In the genomic region with DNA sequence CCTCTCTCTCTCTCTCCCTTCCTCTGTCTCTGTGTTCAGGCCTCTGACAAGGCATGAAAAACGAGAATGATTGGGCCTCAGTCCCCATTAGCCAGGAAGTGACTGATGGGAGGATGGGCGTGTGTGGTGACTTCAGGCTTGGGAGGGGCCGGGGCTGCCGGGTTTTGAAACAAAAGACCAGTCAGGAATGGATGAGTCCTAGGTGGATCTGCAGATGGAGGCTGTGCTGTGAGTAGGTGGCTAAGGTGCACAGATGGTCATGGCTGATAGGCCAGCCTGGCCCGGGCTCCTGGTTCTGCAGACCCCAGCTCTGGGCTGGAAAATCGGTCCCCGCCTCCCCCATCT, we compare ENCODE assay signal across 13 cellular contexts.
DNase-seq lines count a peak whose midpoint lies in the region; ATAC-seq and TF ChIP-seq lines count a peak whose summit lies in the region.
"Had no signal": no experiment of that assay in that cellular context is flagged by ENCODE, and none has a peak within 500 bp of the region (broad histone marks: within the 10 kb centered on the region; RNA-seq: fewer than 3 reads in every experiment).

No MANE protein-coding gene starts in this region.

- H3K36me3 ChIP-seq in Karpas-422 (ENCODE audit: insufficient read depth, low read length) (peaks cover 14% of the 10 kb centered on the region), left lung (no peaks in the 10 kb centered on the region)
- H3K36me3 ChIP-seq: adrenal gland had no signal

- H3K4me2 ChIP-seq in Karpas-422 (ENCODE audit: low read depth, low read length, poor library complexity, severe bottlenecking), result peak overlapping the region; percentile 79

- peaks cover 64% of the 10 kb centered on the region for H3K4me1 ChIP-seq in Karpas-422 (ENCODE audit: low read length)
- peaks cover 0 to 7% of the 10 kb centered on the region in 2 donors for H3K4me1 ChIP-seq in left lung
- H3K4me1 ChIP-seq: Caco-2 had no signal

- H3K79me2 ChIP-seq in Karpas-422 (ENCODE audit: low read length), result peaks cover 10% of the 10 kb centered on the region

- peaks cover 3% of the 10 kb centered on the region for H3K36me3 Mint-ChIP-seq in T-helper 17 cell (ENCODE audit: low read depth)
- H3K36me3 Mint-ChIP-seq: activated CD8-positive, alpha-beta memory T cell treated with anti-CD3 and anti-CD28 coated beads, Interleukin-2, amount 10 ng/mL, durations not matched to agents 7 days and 5 days; naive B cell had no signal

- peaks cover 42% of the 10 kb centered on the region for H3K27me3 Mint-ChIP-seq in T-helper 17 cell

- H3K4me3 ChIP-seq in Karpas-422 (ENCODE audit: low read length) (peak overlapping the region; percentile 72), left lung (no peak overlapping the region)
- H3K4me3 ChIP-seq: adrenal gland had no signal

- no peaks in the 10 kb centered on the region for H3K9me3 ChIP-seq in Karpas-422 (ENCODE audit: low read length)
- H3K9me3 ChIP-seq in T-helper 17 cell (ENCODE audit: control insufficient read depth, low read length, poor library complexity, severe bottlenecking), result no peaks in the 10 kb centered on the region
- no peaks in the 10 kb centered on the region for H3K9me3 ChIP-seq in left lung
- H3K9me3 ChIP-seq: adrenal gland, Caco-2 had no signal

- TF ChIP-seq CTCF in left lung (IDR thresholded peaks at IDR 0.05), result no peak

- peaks cover 6% of the 10 kb centered on the region for H3K4me1 Mint-ChIP-seq in T-helper 17 cell
- H3K4me1 Mint-ChIP-seq: activated CD8-positive, alpha-beta memory T cell treated with anti-CD3 and anti-CD28 coated beads, Interleukin-2, amount 10 ng/mL, durations not matched to agents 7 days and 5 days had no signal

- peak overlapping the region; percentile 32 for H3K4me3 Mint-ChIP-seq in T-helper 17 cell
- H3K4me3 Mint-ChIP-seq: activated CD8-positive, alpha-beta memory T cell treated with anti-CD3 and anti-CD28 coated beads, Interleukin-2, amount 10 ng/mL, durations not matched to agents 7 days and 5 days; naive B cell; stimulated activated naive CD8-positive, alpha-beta T cell treated with anti-CD3 and anti-CD28 coated beads, Interleukin-15, Interleukin-2, amounts not matched to agents 100 ng/mL and 50 ng/mL, for 24 hours had no signal

- no peaks in the 10 kb centered on the region for H3K9me2 ChIP-seq in Karpas-422 (replicated peaks; ENCODE audit: insufficient read depth, low read length)

- H3K27ac ChIP-seq in Karpas-422 (ENCODE audit: low read length), result peak overlapping the region; percentile 99
- H3K27ac ChIP-seq in left lung, result no peak overlapping the region
- H3K27ac ChIP-seq: adrenal gland had no signal

- peak overlapping the region; percentile 88 for H3K9ac ChIP-seq in Karpas-422 (ENCODE audit: low read length)

- H4K20me1 ChIP-seq in Karpas-422 (ENCODE audit: insufficient read depth, low read depth, low read length), result no peaks in the 10 kb centered on the region

- peak; percentile 72 for DNase-seq in DMS153 (lab: John Stamatoyannopoulos, UW)
- DNase-seq in Karpas-422, result peak; percentile 96
- no peak for DNase-seq in T-helper 17 cell
- DNase-seq in left lung, result no peak
- DNase-seq in T-helper 9 cell, result no peak
- no peak for DNase-seq in putamen (ENCODE audit: low spot score)
- DNase-seq: activated CD8-positive, alpha-beta memory T cell treated with anti-CD3 and anti-CD28 coated beads, Interleukin-2, amount 10 ng/mL, durations not matched to agents 7 days and 5 days; Caco-2; naive B cell had no signal

- peak overlapping the region; percentile 5; the same call in 1 of the 2 replicates for H2AFZ ChIP-seq in Karpas-422 (ENCODE audit: low read length)

- H3K27me3 ChIP-seq in Karpas-422 (ENCODE audit: low read length) (no peaks in the 10 kb centered on the region), left lung (peaks cover 0 to 32% of the 10 kb centered on the region in 2 donors)

- ATAC-seq in T-helper 17 cell (no peak), left lung (peak; percentile 10), HG02763 (IDR thresholded peaks at IDR 0.05; ENCODE audit: unreplicated experiment) (no peak), HG02571 (IDR thresholded peaks at IDR 0.05; ENCODE audit: unreplicated experiment) (no peak)

- no peak overlapping the region for H3K27ac Mint-ChIP-seq in T-helper 17 cell
- H3K27ac Mint-ChIP-seq: activated CD8-positive, alpha-beta memory T cell treated with anti-CD3 and anti-CD28 coated beads, Interleukin-2, amount 10 ng/mL, durations not matched to agents 7 days and 5 days; naive B cell; stimulated activated naive CD8-positive, alpha-beta T cell treated with anti-CD3 and anti-CD28 coated beads, Interleukin-15, Interleukin-2, amounts not matched to agents 100 ng/mL and 50 ng/mL, for 24 hours had no signal

- intact Hi-C loops in left lung (cut with DNase I), result loop anchor here in 1 of 2 donors (10.0 kb wide), 1 partner anchor 418 kb away; no protein-coding TSS in a partner anchor

Comparison
In these comparisons a context has a peak if more than half of its experiments do, and no peak if none do; other contexts are left out.
1. DNase-seq: peak in DMS153 (single experiment) and Karpas-422 (single experiment); none in T-helper 17 cell (0 of 3), left lung (0 of 2), T-helper 9 cell (single experiment) and putamen (single experiment).